ENCODE assay signal across 20 cellular contexts in the genomic region with DNA sequence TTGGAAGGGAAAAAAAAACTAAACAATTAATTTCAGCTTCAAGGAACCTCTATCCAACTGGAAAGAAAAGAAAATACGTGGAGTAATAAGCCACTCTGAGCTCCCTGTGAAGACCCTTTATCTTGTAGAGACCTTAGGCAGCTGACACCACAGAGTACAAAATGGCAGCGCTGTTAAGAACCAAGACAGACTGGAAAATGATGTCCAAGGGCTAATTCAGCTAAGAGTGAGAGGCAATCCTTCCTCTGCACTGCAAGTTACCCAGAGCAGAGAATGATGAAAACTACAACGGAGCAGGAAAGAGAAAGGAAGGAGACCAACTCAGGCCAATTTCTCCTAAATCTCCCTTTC. TPM values are rescaled to one million over a fixed set of nuclear protein-coding genes. Genes with fewer than 3 reads are reported as not detected.
DNase-seq lines count a peak whose midpoint lies in the region; ATAC-seq and TF ChIP-seq lines count a peak whose summit lies in the region.
"Had no signal": no experiment of that assay in that cellular context is flagged by ENCODE, and none has a peak within 500 bp of the region (broad histone marks: within the 10 kb centered on the region; RNA-seq: fewer than 3 reads in every experiment).

No MANE protein-coding gene starts in this region.

- H3K9me3 Mint-ChIP-seq in activated naive CD8-positive, alpha-beta T cell (ENCODE audit: low read depth), result peaks cover 7% of the 10 kb centered on the region
- no peaks in the 10 kb centered on the region for H3K9me3 Mint-ChIP-seq in activated naive CD8-positive, alpha-beta T cell treated with anti-CD3 and anti-CD28 coated beads, Interleukin-2, amount 50 U/mL, for 24 hours
- H3K9me3 Mint-ChIP-seq: activated naive CD8-positive, alpha-beta T cell treated with anti-CD3 and anti-CD28 coated beads, Interleukin-2, amount 10 ng/mL, durations not matched to agents 7 days and 5 days had no signal

- TF ChIP-seq CTCF in PC-9 (conservative IDR thresholded peaks at IDR 0.05), result no peak

- intact Hi-C loops in PC-9 (cut with micrococcal nuclease; ENCODE audit: unreplicated experiment), result no loop called here

- H3K9me3 ChIP-seq in PC-9 (ENCODE audit: insufficient read depth, low read depth), result peaks cover 8% of the 10 kb centered on the region; the same call in 1 of the 2 replicates
- no peaks in the 10 kb centered on the region for H3K9me3 ChIP-seq in iPS-18a (ENCODE audit: control insufficient read depth, low read depth, low read length)
- H3K9me3 ChIP-seq: heart left ventricle, sigmoid colon, stomach had no signal

- no peak overlapping the region for H2AFZ ChIP-seq in PC-9

- no peaks in the 10 kb centered on the region for H3K27me3 Mint-ChIP-seq in activated naive CD8-positive, alpha-beta T cell
- H3K27me3 Mint-ChIP-seq in activated naive CD8-positive, alpha-beta T cell treated with anti-CD3 and anti-CD28 coated beads, Interleukin-2, amount 50 U/mL, for 24 hours, result no peaks in the 10 kb centered on the region
- H3K27me3 Mint-ChIP-seq: activated CD4-positive, alpha-beta T cell treated with anti-CD3 and anti-CD28 coated beads, Interleukin-2, amount 10 ng/mL, durations not matched to agents 7 days and 5 days; activated naive CD8-positive, alpha-beta T cell treated with anti-CD3 and anti-CD28 coated beads, Interleukin-2, amount 10 ng/mL, durations not matched to agents 7 days and 5 days had no signal

- H3K36me3 ChIP-seq in PC-9 (ENCODE audit: low read depth), result peaks cover 20% of the 10 kb centered on the region
- no peaks in the 10 kb centered on the region for H3K36me3 ChIP-seq in iPS-18a (ENCODE audit: control insufficient read depth, low read depth, low read length)

- H3K27ac ChIP-seq in PC-9 (peak overlapping the region; percentile 3; the same call in 1 of the 2 replicates), iPS-18a (ENCODE audit: low read length) (peak overlapping the region; percentile 64)
- H3K27ac ChIP-seq: C4-2B, heart left ventricle, sigmoid colon, stomach had no signal

- POLR2A ChIA-PET in PC-9 (lab: Charles Lee; ENCODE audit: unreplicated experiment), result no interaction called here

- peaks cover 13% of the 10 kb centered on the region for H3K36me3 Mint-ChIP-seq in activated naive CD8-positive, alpha-beta T cell
- H3K36me3 Mint-ChIP-seq in activated naive CD8-positive, alpha-beta T cell treated with anti-CD3 and anti-CD28 coated beads, Interleukin-2, amount 50 U/mL, for 24 hours (ENCODE audit: low read depth), result peaks cover 29% of the 10 kb centered on the region

- H3F3A ChIP-seq in PC-9 (ENCODE audit: insufficient read depth, low read depth), result peaks cover 6% of the 10 kb centered on the region; the same call in 1 of the 2 replicates

- H3K4me2 ChIP-seq in PC-9, result no peak overlapping the region

- H3K4me3 Mint-ChIP-seq in activated naive CD8-positive, alpha-beta T cell, result no peak overlapping the region
- H3K4me3 Mint-ChIP-seq in activated naive CD8-positive, alpha-beta T cell treated with anti-CD3 and anti-CD28 coated beads, Interleukin-2, amount 50 U/mL, for 24 hours, result no peak overlapping the region
- H3K4me3 Mint-ChIP-seq: activated CD4-positive, alpha-beta T cell treated with anti-CD3 and anti-CD28 coated beads, Interleukin-2, amount 10 ng/mL, durations not matched to agents 7 days and 5 days; activated naive CD8-positive, alpha-beta T cell treated with anti-CD3 and anti-CD28 coated beads, Interleukin-2, amount 10 ng/mL, durations not matched to agents 7 days and 5 days had no signal

- H3K4me3 ChIP-seq in PC-9 (no peak overlapping the region), iPS-18a (ENCODE audit: low read length) (no peak overlapping the region)
- H3K4me3 ChIP-seq: heart left ventricle, sigmoid colon, stomach had no signal

- H4K20me1 ChIP-seq in PC-9 (ENCODE audit: insufficient read depth), result no peaks in the 10 kb centered on the region; the same call in 1 of the 2 replicates

- no peak overlapping the region for H3K9ac ChIP-seq in iPS-18a (ENCODE audit: low read length)

- H3K27ac Mint-ChIP-seq in activated naive CD8-positive, alpha-beta T cell, result peak overlapping the region; percentile 70
- H3K27ac Mint-ChIP-seq in activated naive CD8-positive, alpha-beta T cell treated with anti-CD3 and anti-CD28 coated beads, Interleukin-2, amount 50 U/mL, for 24 hours, result no peak overlapping the region
- H3K27ac Mint-ChIP-seq: activated CD4-positive, alpha-beta T cell treated with anti-CD3 and anti-CD28 coated beads, Interleukin-2, amount 10 ng/mL, durations not matched to agents 7 days and 5 days; activated naive CD8-positive, alpha-beta T cell treated with anti-CD3 and anti-CD28 coated beads, Interleukin-2, amount 10 ng/mL, durations not matched to agents 7 days and 5 days had no signal

- no TSS peak for BruUV-seq in PC-9 (replicated peaks; lab: Mats Ljungman, UMichigan)

- H3K27me3 ChIP-seq in PC-9 (ENCODE audit: insufficient read depth, low read depth) (no peaks in the 10 kb centered on the region), iPS-18a (ENCODE audit: control insufficient read depth, insufficient read depth, low read length) (no peaks in the 10 kb centered on the region)
- H3K27me3 ChIP-seq: heart left ventricle, sigmoid colon, stomach had no signal

- CTCF ChIA-PET in PC-9 (lab: Charles Lee), result interaction anchor here (0.5 kb wide), 2 partner anchors 13 to 417 kb away, joined by 3 to 7 read pairs; no protein-coding TSS in a partner anchor

- H3K4me1 ChIP-seq in PC-9 (replicated peaks; ENCODE audit: insufficient read depth) (no peaks in the 10 kb centered on the region), iPS-18a (ENCODE audit: control insufficient read depth, low read depth, low read length) (peaks cover 10% of the 10 kb centered on the region)

- no peak for DNase-seq in activated naive CD8-positive, alpha-beta T cell treated with anti-CD3 and anti-CD28 coated beads, Interleukin-2, amount 50 U/mL, for 24 hours
- DNase-seq in PC-9 (no peak), retina (peak; percentile 37), NCI-H1105 (lab: John Stamatoyannopoulos, UW) (no peak), nucleus accumbens (lab: John Stamatoyannopoulos, UW) (no peak)
- DNase-seq in activated CD4-positive, alpha-beta T cell treated with anti-CD3 and anti-CD28 coated beads for 4 hours, result no peak
- DNase-seq: activated CD4-positive, alpha-beta T cell treated with anti-CD3 and anti-CD28 coated beads, Interleukin-2, amount 10 ng/mL, durations not matched to agents 7 days and 5 days; activated naive CD8-positive, alpha-beta T cell treated with anti-CD3 and anti-CD28 coated beads, Interleukin-2, amount 10 ng/mL, durations not matched to agents 7 days and 5 days; heart left ventricle; islet precursor cell; midbrain; NCI-H1930; OCI-M1; sigmoid colon; stimulated activated CD4-positive, alpha-beta T cell treated with anti-CD3 and anti-CD28 coated beads, Interleukin-1b, Interleukin-23, amount 100 ng/mL, for 48 hours; stomach; T-helper 9 cell had no signal

- peaks cover 19% of the 10 kb centered on the region for H3K4me1 Mint-ChIP-seq in activated naive CD8-positive, alpha-beta T cell (ENCODE audit: low read depth)
- peaks cover 21% of the 10 kb centered on the region for H3K4me1 Mint-ChIP-seq in activated naive CD8-positive, alpha-beta T cell treated with anti-CD3 and anti-CD28 coated beads, Interleukin-2, amount 50 U/mL, for 24 hours
- H3K4me1 Mint-ChIP-seq: activated CD4-positive, alpha-beta T cell treated with anti-CD3 and anti-CD28 coated beads, Interleukin-2, amount 10 ng/mL, durations not matched to agents 7 days and 5 days had no signal

- no peak for ATAC-seq in activated naive CD8-positive, alpha-beta T cell treated with anti-CD3 and anti-CD28 coated beads, Interleukin-2, amount 50 U/mL, for 24 hours
- ATAC-seq: heart left ventricle had no signal

- no peaks in the 10 kb centered on the region for H3K9me2 ChIP-seq in PC-9 (ENCODE audit: insufficient read depth)

- H3K79me2 ChIP-seq in PC-9 (ENCODE audit: low read depth), result no peaks in the 10 kb centered on the region

RNA-seq across cellular contexts. Expression of a gene that starts 56.7 kb away (rescaled TPM):
- 53.8 and 62.6 TPM in 2 replicates for total RNA-seq in PC-9 (2021)
